8 cellular contexts compared by ENCODE assay signal in genomic region chrX:34638116-34638515, GRCh38. TPM values are rescaled to one million over a fixed set of nuclear protein-coding genes. Genes with fewer than 3 reads are reported as not detected.
DNase-seq lines count a peak whose midpoint lies in the region; TF ChIP-seq lines count a peak whose summit lies in the region.

No MANE protein-coding gene starts in this region.

- H3K79me2 ChIP-seq in OCI-LY3 (ENCODE audit: low read length) (no peaks in the 10 kb centered on the region), fibroblast of lung (ENCODE audit: control insufficient read depth, insufficient read depth, low read length) (peaks cover 18% of the 10 kb centered on the region)

- no peaks in the 10 kb centered on the region for H3K4me1 Mint-ChIP-seq in CD14-positive monocyte

- no peaks in the 10 kb centered on the region for H3K9me3 ChIP-seq in OCI-LY3 (ENCODE audit: insufficient read depth, low read length)
- no peaks in the 10 kb centered on the region for H3K9me3 ChIP-seq in fibroblast of lung (ENCODE audit: control insufficient read depth, insufficient read depth, low read depth, low read length)

- H3K36me3 Mint-ChIP-seq in CD14-positive monocyte, result no peaks in the 10 kb centered on the region

- H2AFZ ChIP-seq in OCI-LY3 (ENCODE audit: low read depth, low read length), result no peak overlapping the region
- H2AFZ ChIP-seq in fibroblast of lung (ENCODE audit: low read length), result no peak overlapping the region

- no peak overlapping the region for H3K9ac ChIP-seq in OCI-LY3 (ENCODE audit: low read length)
- no peak overlapping the region for H3K9ac ChIP-seq in fibroblast of lung (ENCODE audit: insufficient read depth, low read length)

- peak; percentile 9 for DNase-seq in NCI-H1694 (lab: John Stamatoyannopoulos, UW)
- no peak for DNase-seq in NCI-H1694 treated with DMSO at 0.1 percent for 48 hours (lab: John Stamatoyannopoulos, UW)
- peak; percentile 29 to 68 for DNase-seq in fibroblast of lung (ENCODE audit: low read depth in 2 of 2)
- DNase-seq in superior temporal gyrus (ENCODE audit: extremely low spot score), result peak; percentile 63
- no peak for DNase-seq in T-helper 1 cell
- no peak for DNase-seq in GM03348 (ENCODE audit: low spot score)
- DNase-seq in CD14-positive monocyte (ENCODE audit: low spot score), result no peak

- H3K27me3 Mint-ChIP-seq in CD14-positive monocyte (ENCODE audit: low read depth in 3 of 3), result no peaks in the 10 kb centered on the region

- H3K27ac ChIP-seq in OCI-LY3 (ENCODE audit: low read length) (no peak overlapping the region), fibroblast of lung (ENCODE audit: insufficient read depth, low read length) (no peak overlapping the region)

- TF ChIP-seq CTCF in OCI-LY3 (IDR thresholded peaks at IDR 0.05; ENCODE audit: low read depth, low read length) (peak; percentile 70), fibroblast of lung (conservative IDR thresholded peaks at IDR 0.05 in 1 of 2, IDR thresholded peaks at IDR 0.05 in 1 of 2; ENCODE audit: low read depth in 1 of 2, low read length in 2 of 2) (peak; percentile 32 to 33), CD14-positive monocyte (IDR thresholded peaks at IDR 0.05) (no peak)

- H3K4me3 ChIP-seq in OCI-LY3 (ENCODE audit: low read length) (no peak overlapping the region), fibroblast of lung (replicated peaks in 1 of 4; ENCODE audit: control extremely low read depth in 1 of 4, insufficient read depth in 1 of 4, low read depth in 3 of 4, low read length in 4 of 4) (no peak overlapping the region)

- H4K20me1 ChIP-seq in OCI-LY3 (ENCODE audit: insufficient read depth, low read length), result no peaks in the 10 kb centered on the region
- no peaks in the 10 kb centered on the region for H4K20me1 ChIP-seq in fibroblast of lung (ENCODE audit: control insufficient read depth, extremely low read depth, insufficient read depth, low read length)

- no peak overlapping the region for H3K27ac Mint-ChIP-seq in CD14-positive monocyte

- no peaks in the 10 kb centered on the region for H3K4me1 ChIP-seq in OCI-LY3 (ENCODE audit: low read length)
- no peaks in the 10 kb centered on the region for H3K4me1 ChIP-seq in fibroblast of lung (ENCODE audit: control insufficient read depth, extremely low read depth, insufficient read depth, low read length)

- no peak overlapping the region for H3K4me3 Mint-ChIP-seq in CD14-positive monocyte

- H3K36me3 ChIP-seq in OCI-LY3 (replicated peaks; ENCODE audit: low read depth, low read length) (no peaks in the 10 kb centered on the region), fibroblast of lung (ENCODE audit: control insufficient read depth, insufficient read depth, low read length) (no peaks in the 10 kb centered on the region)

- no peaks in the 10 kb centered on the region for H3K9me3 Mint-ChIP-seq in CD14-positive monocyte

- intact Hi-C loops in CD14-positive monocyte (cut with micrococcal nuclease), result no loop called here

- H3K4me2 ChIP-seq in OCI-LY3 (ENCODE audit: low read length) (no peak overlapping the region; the same call in 1 of the 2 replicates), fibroblast of lung (ENCODE audit: extremely low read depth, insufficient read depth, low read length) (no peak overlapping the region)

- H3K27me3 ChIP-seq in OCI-LY3 (ENCODE audit: low read depth, low read length) (no peaks in the 10 kb centered on the region), fibroblast of lung (ENCODE audit: control insufficient read depth, insufficient read depth, low read length) (no peaks in the 10 kb centered on the region)

RNA-seq across cellular contexts. Expression of gene TMEM47, which starts 19.0 kb away (rescaled TPM):
- 62.4 and 128 TPM in 2 replicates for total RNA-seq in fibroblast of lung
- polyA plus RNA-seq in fibroblast of lung (83.7 and 240 TPM in 2 replicates), CD14-positive monocyte (not detected)
- 46.4 and 135 TPM in 2 replicates for polyA plus RNA-seq in fibroblast of lung (2012)
- polyA minus RNA-seq in fibroblast of lung (ENCODE audit: low replicate concordance), result 12.9 and 43.4 TPM in 2 replicates

Comparison
In these comparisons a context has a peak if more than half of its experiments do, and no peak if none do; other contexts are left out.
1. DNase-seq: peak in NCI-H1694 (single experiment), fibroblast of lung (2 of 2) and superior temporal gyrus (single experiment); none in NCI-H1694 treated with DMSO at 0.1 percent for 48 hours (single experiment), T-helper 1 cell (0 of 5), GM03348 (single experiment) and CD14-positive monocyte (single experiment).
2. RNA of gene TMEM47, which starts 19.0 kb away (polyA plus RNA-seq): 46.4 to 240 TPM in fibroblast of lung; not detected in CD14-positive monocyte; every median in the first group is over 10 times any median in the second.